11 cellular contexts compared by ENCODE assay signal in genomic region chr2:75488157-75488556, GRCh38.
"Had no signal": no experiment of that assay in that cellular context is flagged by ENCODE, and none has a peak within 500 bp of the region (broad histone marks: within the 10 kb centered on the region; RNA-seq: fewer than 3 reads in every experiment).

No MANE protein-coding gene starts in this region.

- ATAC-seq: GM23338, HCT116 had no signal

- H3K9ac ChIP-seq: GM23248 had no signal

- H3K4me3 ChIP-seq: GM23248, GM23338, HAP-1 had no signal

- H3K27ac ChIP-seq: GM23248 had no signal

- H2AFZ ChIP-seq: GM23248, GM23338 had no signal

- H3K4me2 ChIP-seq: GM23338 had no signal

- H3K9me3 ChIP-seq: HAP-1 had no signal

- DNase-seq: GM23248, GOT3, H7, H9, HCEC 1CT, HFFc6 had no signal

- H3K36me3 ChIP-seq: HAP-1 had no signal

- FAIRE-seq: H1, H54 had no signal
